In the genomic region with DNA sequence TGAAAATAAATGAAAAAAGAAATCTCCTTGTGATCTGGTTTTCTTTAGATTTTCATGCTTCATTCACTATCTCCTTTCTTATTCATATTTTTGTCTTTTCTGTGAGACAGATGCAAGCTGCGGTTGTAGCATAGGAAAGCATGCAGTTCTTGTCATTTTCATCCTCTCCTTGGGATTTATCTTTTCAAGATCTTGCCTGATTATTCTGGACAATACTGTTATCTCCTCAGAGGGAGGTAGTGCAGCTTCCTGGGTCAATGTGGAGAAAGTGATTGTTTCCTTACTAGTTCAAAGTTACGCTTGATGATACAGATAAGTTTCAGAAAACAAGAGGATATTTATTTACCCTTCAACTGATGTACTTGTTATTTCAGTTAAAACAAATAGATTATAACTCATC, we compare ENCODE assay signal across 20 cellular contexts.
"Had no signal": no experiment of that assay in that cellular context is flagged by ENCODE, and none has a peak within 500 bp of the region (broad histone marks: within the 10 kb centered on the region; RNA-seq: fewer than 3 reads in every experiment).

No MANE protein-coding gene starts in this region.

- H3K9ac ChIP-seq: neural progenitor cell had no signal

- H3K4me2 ChIP-seq: neural progenitor cell had no signal

- H3K27ac ChIP-seq: lower lobe of right lung, neural progenitor cell, thyroid gland, vagina had no signal

- H3K9me3 ChIP-seq: body of pancreas, lower lobe of right lung, thyroid gland, vagina had no signal

- DNase-seq: activated CD8-positive, alpha-beta memory T cell treated with anti-CD3 and anti-CD28 coated beads, Interleukin-2, amount 10 ng/mL, durations not matched to agents 7 days and 5 days; activated CD8-positive, alpha-beta T cell treated with anti-CD3 and anti-CD28 coated beads for 36 hours; activated effector memory CD4-positive, alpha-beta T cell treated with anti-CD3 and anti-CD28 coated beads, Interleukin-2, amount 50 U/mL, for 16 hours; activated naive CD4-positive, alpha-beta T cell treated with anti-CD3 and anti-CD28 coated beads, Interleukin-2, amount 10 ng/mL, durations not matched to agents 7 days and 5 days; activated T-cell treated with anti-CD3 and anti-CD28 coated beads for 4 hours; effector CD4-positive, alpha-beta T cell; erythroblast; foreskin fibroblast; hippocampal formation; left colon; lower lobe of right lung; naive thymus-derived CD4-positive, alpha-beta T cell; right cardiac atrium; stimulated activated CD4-positive, alpha-beta T cell treated with anti-CD3 and anti-CD28 coated beads, Interleukin-12 subunit alpha, Interleukin-12 subunit beta, amount 100 ng/mL, for 4 hours; substantia nigra had no signal

- H3K27me3 ChIP-seq: body of pancreas, neural progenitor cell, thyroid gland, vagina had no signal

- H3K4me3 ChIP-seq: body of pancreas, lower lobe of right lung, neural progenitor cell, thyroid gland, vagina had no signal

- H3K36me3 ChIP-seq: neural progenitor cell, thyroid gland, vagina had no signal

- ATAC-seq: activated CD4-positive, CD25-positive, alpha-beta regulatory T cell treated with anti-CD3 and anti-CD28 coated beads, Interleukin-2, amount 50 U/mL, for 24 hours; activated CD8-positive, alpha-beta memory T cell treated with anti-CD3 and anti-CD28 coated beads, Interleukin-2, amount 10 ng/mL, durations not matched to agents 7 days and 5 days; activated CD8-positive, alpha-beta T cell treated with anti-CD3 and anti-CD28 coated beads for 36 hours; left colon; naive thymus-derived CD4-positive, alpha-beta T cell had no signal

- H3K4me1 ChIP-seq: body of pancreas, lower lobe of right lung, neural progenitor cell, vagina had no signal
